1 cellular context compared by ENCODE assay signal in genomic region chr2:54531558-54531957, GRCh38.
TF ChIP-seq lines count a peak whose summit lies in the region.

No MANE protein-coding gene starts in this region.

TF ChIP-seq in GM23338, 12 proteins besides CTCF, POLR2A, EP300 and RAD21 (continued from another document):
- no peak for TF ChIP-seq ZNF462 (CRISPR knock-in tag; IDR thresholded peaks at IDR 0.05)
TF ChIP-seq in GM23338: peak in this region for 0.
